In genomic region chr15:92822216-92823144, GRCh38 we compare ENCODE assay signal across 9 cellular contexts.
DNase-seq lines count a peak whose midpoint lies in the region; ATAC-seq and TF ChIP-seq lines count a peak whose summit lies in the region.
"Had no signal": no experiment of that assay in that cellular context is flagged by ENCODE, and none has a peak within 500 bp of the region (broad histone marks: within the 10 kb centered on the region; RNA-seq: fewer than 3 reads in every experiment).

No MANE protein-coding gene starts in this region.

- no peak overlapping the region for H3K4me2 ChIP-seq in neuronal stem cell (ENCODE audit: insufficient read depth, low read length, poor library complexity, severe bottlenecking)

- H3K14ac ChIP-seq in neuronal stem cell (ENCODE audit: low read length): no peak overlapping the region

- H2AFZ ChIP-seq in neuronal stem cell (ENCODE audit: low read length): peak overlapping the region; percentile 72

- no peak for ATAC-seq in GM19324 (IDR thresholded peaks at IDR 0.05; ENCODE audit: low FRiP score, unreplicated experiment)
- no peak for ATAC-seq in GM21786 (IDR thresholded peaks at IDR 0.05; ENCODE audit: unreplicated experiment)
- ATAC-seq: heart right ventricle had no signal

- H3K9ac ChIP-seq in neuronal stem cell (ENCODE audit: low read depth, low read length, poor library complexity): no peak overlapping the region

- H3K9me3 ChIP-seq in neuronal stem cell (replicated peaks in 1 of 2; ENCODE audit: control insufficient read depth in 2 of 2, insufficient read depth in 1 of 2, low read depth in 1 of 2, low read length in 2 of 2): no peaks in the 10 kb centered on the region
- H3K9me3 ChIP-seq: heart right ventricle had no signal

- H2BK120ac ChIP-seq in neuronal stem cell (ENCODE audit: low read depth, low read length): no peak overlapping the region

- H2AK5ac ChIP-seq in neuronal stem cell (ENCODE audit: low read depth, low read length): no peak overlapping the region

- no peak overlapping the region for H3K23ac ChIP-seq in neuronal stem cell (ENCODE audit: low read depth, low read length, poor library complexity)

- no peaks in the 10 kb centered on the region for H3K27me3 ChIP-seq in neuronal stem cell (ENCODE audit: control insufficient read depth in 3 of 3, insufficient read depth in 3 of 3, low read depth in 1 of 3, low read length in 3 of 3)
- H3K27me3 ChIP-seq: heart right ventricle had no signal

- H3K18ac ChIP-seq in neuronal stem cell (ENCODE audit: low read length): no peak overlapping the region

- in situ Hi-C loops in G401 (cut with HindIII; ENCODE audit: low sequenced_read_pairs): no loop called here

- DNase-seq in G401 (ENCODE audit: low spot score): peak; percentile 52
- DNase-seq in NAMALWA (ENCODE audit: low spot score): peak; percentile 43
- no peak for DNase-seq in neuronal stem cell (ENCODE audit: low spot score)
- DNase-seq in DMS114 treated with DMSO at 0.1 percent for 48 hours (lab: John Stamatoyannopoulos, UW; ENCODE audit: unreplicated experiment): no peak
- DNase-seq in activated gamma-delta T cell treated with Interleukin-2 at 50 U/mL for 16 hours: no peak
- DNase-seq: heart right ventricle had no signal

- H3K27ac Mint-ChIP-seq in brain: peak overlapping the region; percentile 94 to 100 (median 98)

- no peak overlapping the region for H2BK12ac ChIP-seq in neuronal stem cell (ENCODE audit: low read length)

- peaks cover 0 to 3% (median 0%) of the 10 kb centered on the region in 5 experiments for H3K9me3 Mint-ChIP-seq in brain

- H3K4me1 Mint-ChIP-seq in brain: peaks cover 77% of the 10 kb centered on the region

- TF ChIP-seq CTCF in brain (conservative IDR thresholded peaks at IDR 0.05): no peak

- H3K27me3 Mint-ChIP-seq in brain: no peaks in the 10 kb centered on the region

- no peak overlapping the region for H2BK5ac ChIP-seq in neuronal stem cell (ENCODE audit: low read length)

- no peak overlapping the region for H4K8ac ChIP-seq in neuronal stem cell (ENCODE audit: low read depth, low read length)

- WGBS in neuronal stem cell (ENCODE audit: extremely low coverage in 2 of 2, insufficient read length in 2 of 2, insufficient replicate concordance in 1 of 2), 2 donors: no CpG with 5 or more reads among the region's 2 CpGs

- H3K27ac ChIP-seq in neuronal stem cell (replicated peaks; ENCODE audit: low read length): peak overlapping the region; percentile 56
- H3K27ac ChIP-seq: heart right ventricle had no signal

- H3K36me3 Mint-ChIP-seq in brain: no peaks in the 10 kb centered on the region

- H2BK15ac ChIP-seq in neuronal stem cell (ENCODE audit: low read length): peak overlapping the region; percentile 59

- peaks cover 22 to 27% of the 10 kb centered on the region in 2 donors for H3K4me1 ChIP-seq in neuronal stem cell (ENCODE audit: control insufficient read depth in 2 of 2, insufficient read depth in 1 of 2, low read depth in 1 of 2, low read length in 2 of 2)

- peak overlapping the region; percentile 70 to 81 (median 72) for H3K4me3 Mint-ChIP-seq in brain

- no peaks in the 10 kb centered on the region for H3K79me1 ChIP-seq in neuronal stem cell (ENCODE audit: low read depth, low read length)

- no peak overlapping the region for H3K4me3 ChIP-seq in neuronal stem cell (ENCODE audit: low read length in 2 of 2)
- H3K4me3 ChIP-seq: heart right ventricle had no signal

- H3K36me3 ChIP-seq in neuronal stem cell (replicated peaks in 1 of 2; ENCODE audit: control insufficient read depth in 2 of 2, insufficient read depth in 2 of 2, low read length in 2 of 2): no peaks in the 10 kb centered on the region
- H3K36me3 ChIP-seq: heart right ventricle had no signal

- H4K91ac ChIP-seq in neuronal stem cell (ENCODE audit: low read depth, low read length, poor library complexity): no peak overlapping the region

- no peak overlapping the region for H3K4ac ChIP-seq in neuronal stem cell (ENCODE audit: low read length)

Comparison
In these comparisons a context has a peak if more than half of its experiments do, and no peak if none do; other contexts are left out.
1. DNase-seq: peak in G401 (single experiment) and NAMALWA (single experiment); none in neuronal stem cell (single experiment), DMS114 treated with DMSO at 0.1 percent for 48 hours (single experiment) and activated gamma-delta T cell treated with Interleukin-2 at 50 U/mL for 16 hours (single experiment).